In genomic region chr6:116572162-116572561, GRCh38 we compare ENCODE assay signal across 8 cellular contexts. TPM values are rescaled to one million over a fixed set of nuclear protein-coding genes. Genes with fewer than 3 reads are reported as not detected.
A peak's percentile ranks its signal among the peaks of the same experiment; 100 is the strongest.
DNase-seq lines count a peak whose midpoint lies in the region; ATAC-seq and TF ChIP-seq lines count a peak whose summit lies in the region.

No MANE protein-coding gene starts in this region.

- ATAC-seq in HG02973 (IDR thresholded peaks at IDR 0.05; ENCODE audit: unreplicated experiment): no peak

- H3K9me3 ChIP-seq in ascending aorta (no peaks in the 10 kb centered on the region), skeletal muscle satellite cell (replicated peaks; ENCODE audit: low read length) (no peaks in the 10 kb centered on the region)

- H3K36me3 ChIP-seq in ascending aorta (peaks cover 0 to 22% of the 10 kb centered on the region in 2 donors), skeletal muscle satellite cell (ENCODE audit: insufficient read depth, low read length) (peaks cover 25% of the 10 kb centered on the region)

- H3K4me2 ChIP-seq in skeletal muscle satellite cell (ENCODE audit: low read length): peak overlapping the region; percentile 85

- H3K27me3 ChIP-seq in ascending aorta (no peaks in the 10 kb centered on the region), skeletal muscle satellite cell (ENCODE audit: control insufficient read depth, insufficient read depth, low read length) (no peaks in the 10 kb centered on the region)

- TF ChIP-seq CTCF in ascending aorta (IDR thresholded peaks at IDR 0.05): no peak

- peak; percentile 10 for DNase-seq in NCI-H510A treated with DMSO at 0.1 percent for 48 hours (lab: John Stamatoyannopoulos, UW)
- no peak for DNase-seq in NCI-H510A (lab: John Stamatoyannopoulos, UW)
- DNase-seq in MV-4-11 (lab: John Stamatoyannopoulos, UW): peak; percentile 2
- DNase-seq in ascending aorta (ENCODE audit: low spot score in 2 of 2): no peak
- no peak for DNase-seq in pons (ENCODE audit: low spot score)

- H3K4me3 ChIP-seq in ascending aorta (peak overlapping the region; percentile 68 to 74), iPS-11a (ENCODE audit: low read depth, low read length) (peak overlapping the region; percentile 96), skeletal muscle satellite cell (ENCODE audit: low read length) (peak overlapping the region; percentile 89)

- peak overlapping the region; percentile 92 for H3K9ac ChIP-seq in skeletal muscle satellite cell (ENCODE audit: low read depth, low read length)

- peaks cover 0 to 14% of the 10 kb centered on the region in 2 donors for H3K4me1 ChIP-seq in ascending aorta
- H3K4me1 ChIP-seq in skeletal muscle satellite cell (ENCODE audit: control insufficient read depth, insufficient read depth, low read length): peaks cover 20% of the 10 kb centered on the region

- peak overlapping the region; percentile 89 to 92 for H3K27ac ChIP-seq in ascending aorta

- intact Hi-C loops in ascending aorta (cut with DNase I): loop anchor here (5.0 kb wide), 1 partner anchor 95 kb away; the partner anchor contains the start of gene ZUP1

RNA-seq across cellular contexts. Expression of gene RWDD1, which starts 0.9 kb away (rescaled TPM):
- total RNA-seq in ascending aorta: 11.0 TPM
- 31.9 and 40.6 TPM in 2 replicates for total RNA-seq in skeletal muscle satellite cell (2012; rRNA removed)

RNA-seq across cellular contexts. Expression of gene CALHM4, which starts 18.6 kb away (rescaled TPM):
- total RNA-seq in ascending aorta: not detected
- total RNA-seq in skeletal muscle satellite cell (2012; rRNA removed): not detected in 2 replicates

RNA-seq across cellular contexts. Expression of gene TRAPPC3L, which starts 26.7 kb away (rescaled TPM):
- not detected for total RNA-seq in ascending aorta
- total RNA-seq in skeletal muscle satellite cell (2012; rRNA removed): not detected in 2 replicates

RNA-seq across cellular contexts. Expression of gene RSPH4A, which starts 44.1 kb away (rescaled TPM):
- 17.9 TPM for total RNA-seq in ascending aorta
- not detected in 2 replicates for total RNA-seq in skeletal muscle satellite cell (2012; rRNA removed)

Comparison
In these comparisons a context has a peak if more than half of its experiments do, and no peak if none do; other contexts are left out.
1. DNase-seq: peak in NCI-H510A treated with DMSO at 0.1 percent for 48 hours (single experiment) and MV-4-11 (single experiment); none in NCI-H510A (single experiment), ascending aorta (0 of 2) and pons (single experiment).
2. Peak in every context shown above with its lines, with median percentiles within 50 percentile points of each other: H3K4me3 ChIP-seq.